Comparison of ENCODE assay signal across 19 cellular contexts in the genomic region with DNA sequence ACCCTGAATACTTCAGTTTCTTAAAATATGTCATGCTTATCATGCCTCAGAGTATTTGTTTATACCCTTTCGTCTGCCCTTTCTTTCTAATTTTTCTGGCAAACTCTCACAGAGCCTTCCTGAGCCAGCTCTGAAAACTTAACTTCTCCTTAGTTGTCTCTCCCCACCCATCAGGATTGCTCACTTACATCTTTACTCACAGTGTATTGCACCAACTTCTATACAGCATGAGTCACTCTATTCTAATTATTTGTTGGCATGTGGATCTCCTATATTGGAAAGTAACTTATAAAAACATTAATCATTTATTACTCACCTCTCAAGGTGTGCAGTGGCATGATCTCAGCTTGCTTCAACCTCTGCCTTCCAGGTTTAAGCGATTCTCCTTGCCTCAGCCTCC.
DNase-seq lines count a peak whose midpoint lies in the region; ATAC-seq and TF ChIP-seq lines count a peak whose summit lies in the region.
"Had no signal": no experiment of that assay in that cellular context is flagged by ENCODE, and none has a peak within 500 bp of the region (broad histone marks: within the 10 kb centered on the region; RNA-seq: fewer than 3 reads in every experiment).

No MANE protein-coding gene starts in this region.

- 35% methylated on average over 2 of the region's 2 CpGs for WGBS in SK-N-SH (ENCODE audit: low lambda C conversion rate)

- H3K9me3 Mint-ChIP-seq in immature natural killer cell = peaks cover 0 to 1% (median 0%) of the 10 kb centered on the region in 6 donors
- peaks cover 32% of the 10 kb centered on the region for H3K9me3 Mint-ChIP-seq in HFFc6
- H3K9me3 Mint-ChIP-seq: activated naive CD4-positive, alpha-beta T cell treated with anti-CD3 and anti-CD28 coated beads for 36 hours; CD4-positive, alpha-beta T cell; endodermal cell had no signal

- no peak for DNase-seq in SK-N-SH
- peak; percentile 26 for DNase-seq in astrocyte of the hippocampus (ENCODE audit: low read depth, low spot score)
- DNase-seq in iris pigment epithelial cell (ENCODE audit: low read depth) = peak; percentile 58
- DNase-seq in NCI-H1105 (lab: John Stamatoyannopoulos, UW) = no peak
- no peak for DNase-seq in immature natural killer cell
- no peak for DNase-seq in HFFc6
- DNase-seq: activated CD4-positive, alpha-beta T cell treated with anti-CD3 and anti-CD28 coated beads for 36 hours; activated naive CD4-positive, alpha-beta T cell treated with anti-CD3 and anti-CD28 coated beads for 36 hours; CD4-positive, alpha-beta T cell; central memory CD4-positive, alpha-beta T cell; endodermal cell; NK-92 treated with Interleukin-12 subunit alpha and Interleukin-12 subunit beta, amount 100 ng/mL, for 24 hours; Right ventricle myocardium superior; stimulated activated CD4-positive, alpha-beta T cell treated with anti-CD3 and anti-CD28 coated beads, Interleukin-4, amount 100 ng/mL, for 4 hours; T-helper 2 cell; thyroid gland had no signal

- no peaks in the 10 kb centered on the region for H3K36me3 ChIP-seq in SK-N-SH (replicated peaks in 1 of 2; ENCODE audit: control insufficient read depth in 1 of 2, insufficient read depth in 2 of 2, low read length in 1 of 2)
- H3K36me3 ChIP-seq: neutrophil, thyroid gland had no signal

- ATAC-seq in SK-N-SH treated with all-trans-retinoic acid at 6 μM for 48 hours = peak; percentile 53; the same call in 1 of the 3 replicates
- no peak for ATAC-seq in HG03135 (IDR thresholded peaks at IDR 0.05; ENCODE audit: unreplicated experiment)
- ATAC-seq: activated CD4-positive, alpha-beta T cell treated with anti-CD3 and anti-CD28 coated beads for 36 hours had no signal

- H3K27ac Mint-ChIP-seq in immature natural killer cell (no peak overlapping the region), HFFc6 (no peak overlapping the region)
- H3K27ac Mint-ChIP-seq: activated CD4-positive, alpha-beta T cell treated with anti-CD3 and anti-CD28 coated beads for 36 hours; activated naive CD4-positive, alpha-beta T cell treated with anti-CD3 and anti-CD28 coated beads for 36 hours; CD4-positive, alpha-beta T cell; endodermal cell had no signal

- no peak for TF ChIP-seq RAD21 in SK-N-SH (IDR thresholded peaks at IDR 0.05; ENCODE audit: low read length)

- CTCF ChIA-PET in SK-N-SH (lab: Yijun Ruan, JAX) = interaction anchor here (0.6 to 1.4 kb wide), 2 partner anchors 21 to 29 kb away, joined by 3 read pairs; no protein-coding TSS in a partner anchor

- H3K79me2 ChIP-seq in SK-N-SH (ENCODE audit: insufficient read depth) = no peaks in the 10 kb centered on the region

- H2AFZ ChIP-seq in SK-N-SH (ENCODE audit: low read depth) = no peak overlapping the region

- no peak overlapping the region for H3K27ac ChIP-seq in SK-N-SH (ENCODE audit: low read depth in 2 of 2, low read length in 1 of 2)
- H3K27ac ChIP-seq: neutrophil, thyroid gland had no signal

- TF ChIP-seq EP300 in SK-N-SH (IDR thresholded peaks at IDR 0.05; ENCODE audit: borderline replicate concordance in 1 of 2, low read depth in 1 of 2, low read length in 1 of 2) = no peak

- H3K4me2 ChIP-seq in SK-N-SH = no peak overlapping the region

- H3K9me2 ChIP-seq in SK-N-SH = no peaks in the 10 kb centered on the region

- no peak overlapping the region for H3K4me3 Mint-ChIP-seq in immature natural killer cell
- H3K4me3 Mint-ChIP-seq in HFFc6 = no peak overlapping the region
- H3K4me3 Mint-ChIP-seq: activated CD4-positive, alpha-beta T cell treated with anti-CD3 and anti-CD28 coated beads for 36 hours; activated naive CD4-positive, alpha-beta T cell treated with anti-CD3 and anti-CD28 coated beads for 36 hours; CD4-positive, alpha-beta T cell; endodermal cell had no signal

- H3K27me3 Mint-ChIP-seq in immature natural killer cell (ENCODE audit: low read depth in 3 of 3) (peaks cover 0 to 2% (median 1%) of the 10 kb centered on the region in 3 donors), HFFc6 (ENCODE audit: insufficient read depth) (no peaks in the 10 kb centered on the region)

- H3K4me1 Mint-ChIP-seq in immature natural killer cell = no peaks in the 10 kb centered on the region
- H3K4me1 Mint-ChIP-seq in HFFc6 (ENCODE audit: low read depth) = no peaks in the 10 kb centered on the region
- H3K4me1 Mint-ChIP-seq: activated CD4-positive, alpha-beta T cell treated with anti-CD3 and anti-CD28 coated beads for 36 hours had no signal

- no peaks in the 10 kb centered on the region for H3K27me3 ChIP-seq in SK-N-SH (ENCODE audit: insufficient read depth)
- H3K27me3 ChIP-seq: neutrophil, thyroid gland had no signal

- H3K4me1 ChIP-seq in SK-N-SH (ENCODE audit: control insufficient read depth in 1 of 2, insufficient read depth in 2 of 2, low read depth in 1 of 2, low read length in 1 of 2) = peaks cover 0 to 3% of the 10 kb centered on the region in 2 experiments; a peak in 2 of 4 replicates
- H3K4me1 ChIP-seq: thyroid gland had no signal

- POLR2A ChIA-PET in SK-N-SH (lab: Yijun Ruan, JAX) = no interaction called here

- H4K20me1 ChIP-seq in SK-N-SH (ENCODE audit: insufficient read depth) = no peaks in the 10 kb centered on the region

- H3K9me3 ChIP-seq in SK-N-SH = no peaks in the 10 kb centered on the region
- H3K9me3 ChIP-seq: neutrophil, thyroid gland had no signal

- H3K36me3 Mint-ChIP-seq in immature natural killer cell = no peaks in the 10 kb centered on the region
- no peaks in the 10 kb centered on the region for H3K36me3 Mint-ChIP-seq in HFFc6 (ENCODE audit: low read depth)

- TF ChIP-seq CTCF in SK-N-SH (IDR thresholded peaks at IDR 0.05) (no peak), HFFc6 (IDR thresholded peaks at IDR 0.05) (no peak)

- H3K4me3 ChIP-seq in SK-N-SH (ENCODE audit: low read depth in 2 of 2, low read length in 1 of 2) = no peak overlapping the region
- H3K4me3 ChIP-seq: thyroid gland had no signal

- no peaks in the 10 kb centered on the region for H3F3A ChIP-seq in SK-N-SH (replicated peaks; ENCODE audit: insufficient read depth)

- H3K9ac ChIP-seq in SK-N-SH = no peak overlapping the region

TF ChIP-seq in SK-N-SH treated with all-trans-retinoic acid at 6 μM for 48 hours, 23 proteins besides CTCF, POLR2A, EP300 and RAD21:
- TF ChIP-seq ZFP30 (CRISPR knock-in tag; IDR thresholded peaks at IDR 0.05) (no peak), TCF4 (CRISPR knock-in tag; IDR thresholded peaks at IDR 0.05; ENCODE audit: borderline replicate concordance) (no peak)

TF ChIP-seq in SK-N-SH, 30 proteins besides CTCF, POLR2A, EP300 and RAD21 (continues in another document):
- TF ChIP-seq, protein P1, sequence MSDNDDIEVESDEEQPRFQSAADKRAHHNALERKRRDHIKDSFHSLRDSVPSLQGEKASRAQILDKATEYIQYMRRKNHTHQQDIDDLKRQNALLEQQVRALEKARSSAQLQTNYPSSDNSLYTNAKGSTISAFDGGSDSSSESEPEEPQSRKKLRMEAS (IDR thresholded peaks at IDR 0.05; ENCODE audit: low read depth) = no peak
- TF ChIP-seq SIN3A (IDR thresholded peaks at IDR 0.05; ENCODE audit: borderline replicate concordance, low read depth, low read length) = no peak
- no peak for TF ChIP-seq YY1 (IDR thresholded peaks at IDR 0.05; ENCODE audit: low read depth)
- no peak for TF ChIP-seq FOXM1 (IDR thresholded peaks at IDR 0.05; ENCODE audit: low read depth)
- TF ChIP-seq SMC3 (IDR thresholded peaks at IDR 0.05; ENCODE audit: low read depth, low read length) = no peak
- TF ChIP-seq ELF1 (IDR thresholded peaks at IDR 0.05) = no peak
- TF ChIP-seq EZH2phosphoT487 (IDR thresholded peaks at IDR 0.05; ENCODE audit: borderline replicate concordance, low read depth) = no peak
- no peak for TF ChIP-seq RXRA (IDR thresholded peaks at IDR 0.05; ENCODE audit: borderline replicate concordance, low read depth)
- TF ChIP-seq MEF2A (IDR thresholded peaks at IDR 0.05; ENCODE audit: borderline replicate concordance, low read depth) = no peak
- no peak for TF ChIP-seq GATA2 (CRISPR knock-in tag; IDR thresholded peaks at IDR 0.05)
- TF ChIP-seq, protein P2, sequence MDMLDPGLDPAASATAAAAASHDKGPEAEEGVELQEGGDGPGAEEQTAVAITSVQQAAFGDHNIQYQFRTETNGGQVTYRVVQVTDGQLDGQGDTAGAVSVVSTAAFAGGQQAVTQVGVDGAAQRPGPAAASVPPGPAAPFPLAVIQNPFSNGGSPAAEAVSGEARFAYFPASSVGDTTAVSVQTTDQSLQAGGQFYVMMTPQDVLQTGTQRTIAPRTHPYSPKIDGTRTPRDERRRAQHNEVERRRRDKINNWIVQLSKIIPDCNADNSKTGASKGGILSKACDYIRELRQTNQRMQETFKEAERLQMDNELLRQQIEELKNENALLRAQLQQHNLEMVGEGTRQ (IDR thresholded peaks at IDR 0.05; ENCODE audit: borderline replicate concordance, low read depth, low read length) = no peak
- no peak for TF ChIP-seq POLR2AphosphoS5 (IDR thresholded peaks at IDR 0.05; ENCODE audit: low read depth, low read length)
- TF ChIP-seq, protein P3, sequence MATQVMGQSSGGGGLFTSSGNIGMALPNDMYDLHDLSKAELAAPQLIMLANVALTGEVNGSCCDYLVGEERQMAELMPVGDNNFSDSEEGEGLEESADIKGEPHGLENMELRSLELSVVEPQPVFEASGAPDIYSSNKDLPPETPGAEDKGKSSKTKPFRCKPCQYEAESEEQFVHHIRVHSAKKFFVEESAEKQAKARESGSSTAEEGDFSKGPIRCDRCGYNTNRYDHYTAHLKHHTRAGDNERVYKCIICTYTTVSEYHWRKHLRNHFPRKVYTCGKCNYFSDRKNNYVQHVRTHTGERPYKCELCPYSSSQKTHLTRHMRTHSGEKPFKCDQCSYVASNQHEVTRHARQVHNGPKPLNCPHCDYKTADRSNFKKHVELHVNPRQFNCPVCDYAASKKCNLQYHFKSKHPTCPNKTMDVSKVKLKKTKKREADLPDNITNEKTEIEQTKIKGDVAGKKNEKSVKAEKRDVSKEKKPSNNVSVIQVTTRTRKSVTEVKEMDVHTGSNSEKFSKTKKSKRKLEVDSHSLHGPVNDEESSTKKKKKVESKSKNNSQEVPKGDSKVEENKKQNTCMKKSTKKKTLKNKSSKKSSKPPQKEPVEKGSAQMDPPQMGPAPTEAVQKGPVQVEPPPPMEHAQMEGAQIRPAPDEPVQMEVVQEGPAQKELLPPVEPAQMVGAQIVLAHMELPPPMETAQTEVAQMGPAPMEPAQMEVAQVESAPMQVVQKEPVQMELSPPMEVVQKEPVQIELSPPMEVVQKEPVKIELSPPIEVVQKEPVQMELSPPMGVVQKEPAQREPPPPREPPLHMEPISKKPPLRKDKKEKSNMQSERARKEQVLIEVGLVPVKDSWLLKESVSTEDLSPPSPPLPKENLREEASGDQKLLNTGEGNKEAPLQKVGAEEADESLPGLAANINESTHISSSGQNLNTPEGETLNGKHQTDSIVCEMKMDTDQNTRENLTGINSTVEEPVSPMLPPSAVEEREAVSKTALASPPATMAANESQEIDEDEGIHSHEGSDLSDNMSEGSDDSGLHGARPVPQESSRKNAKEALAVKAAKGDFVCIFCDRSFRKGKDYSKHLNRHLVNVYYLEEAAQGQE (IDR thresholded peaks at IDR 0.05; ENCODE audit: low read depth, low read length) = no peak
- no peak for TF ChIP-seq NFIC (IDR thresholded peaks at IDR 0.05; ENCODE audit: borderline replicate concordance)

Comparison
In these comparisons a context has a peak if more than half of its experiments do, and no peak if none do; other contexts are left out.
1. DNase-seq: peak in astrocyte of the hippocampus (single experiment) and iris pigment epithelial cell (single experiment); none in SK-N-SH (single experiment), NCI-H1105 (single experiment), immature natural killer cell (0 of 3) and HFFc6 (single experiment).